1 cellular context compared by ENCODE assay signal in genomic region chr6:30556964-30557682, GRCh38.
A peak's percentile ranks its signal among the peaks of the same experiment; 100 is the strongest.
TF ChIP-seq lines count a peak whose summit lies in the region.

TSS of gene PRR3 (plus strand) at chr6:30557295. CDS start at chr6:30557345, 50 bp downstream.

TF ChIP-seq in HepG2, 621 proteins besides CTCF, POLR2A, EP300 and RAD21 (continued from another document and continues in another):
- TF ChIP-seq ZBTB44 (CRISPR knock-in tag; IDR thresholded peaks at IDR 0.05), result peak; percentile 30; the same call in 1 of the 2 replicates
- TF ChIP-seq ZNF333 (CRISPR knock-in tag; IDR thresholded peaks at IDR 0.05; ENCODE audit: borderline replicate concordance), result no peak; the same call in 1 of the 2 replicates
- TF ChIP-seq ZNF3 (CRISPR knock-in tag; IDR thresholded peaks at IDR 0.05), result no peak; the same call in 1 of the 2 replicates
- TF ChIP-seq ADNP (CRISPR knock-in tag; IDR thresholded peaks at IDR 0.05), result no peak
- TF ChIP-seq MTF2 (CRISPR knock-in tag; IDR thresholded peaks at IDR 0.05; ENCODE audit: borderline replicate concordance), result peak; percentile 94
- TF ChIP-seq ZNF543 (CRISPR knock-in tag; IDR thresholded peaks at IDR 0.05), result peak; percentile 92
- TF ChIP-seq TRAFD1 (CRISPR knock-in tag; IDR thresholded peaks at IDR 0.05; ENCODE audit: borderline replicate concordance), result 0 out of 2 replicates have a peak, but pooled peaks have one; percentile 57
- no peak for TF ChIP-seq EZH2 (conservative IDR thresholded peaks at IDR 0.05; ENCODE audit: low read depth, low read length)
- TF ChIP-seq ZFP37 (CRISPR knock-in tag; IDR thresholded peaks at IDR 0.05; ENCODE audit: borderline replicate concordance), result peak; percentile 81
- TF ChIP-seq HOXD1 (CRISPR knock-in tag; IDR thresholded peaks at IDR 0.05), result no peak
- peak; percentile 78 for TF ChIP-seq SKIL (CRISPR knock-in tag; IDR thresholded peaks at IDR 0.05; ENCODE audit: borderline replicate concordance)
- TF ChIP-seq SETDB1 (CRISPR knock-in tag; IDR thresholded peaks at IDR 0.05; ENCODE audit: borderline replicate concordance), result peak; percentile 75; the same call in 1 of the 2 replicates
- 0 out of 2 replicates have a peak, but pooled peaks have one; percentile 62 for TF ChIP-seq ZMYM2 (CRISPR knock-in tag; IDR thresholded peaks at IDR 0.05)
- TF ChIP-seq TAF1 (CRISPR knock-in tag; IDR thresholded peaks at IDR 0.05), result peak; percentile 94
- no peak for TF ChIP-seq DBP (CRISPR knock-in tag; IDR thresholded peaks at IDR 0.05; ENCODE audit: not compliant biosample characterization)
- TF ChIP-seq ZNF75D (CRISPR knock-in tag; IDR thresholded peaks at IDR 0.05; ENCODE audit: borderline replicate concordance), result no peak
- peak; percentile 75 for TF ChIP-seq PHF21A (CRISPR knock-in tag; IDR thresholded peaks at IDR 0.05)
- peak; percentile 97 for TF ChIP-seq THAP9 (CRISPR knock-in tag; IDR thresholded peaks at IDR 0.05; ENCODE audit: borderline replicate concordance)
- peak; percentile 97 for TF ChIP-seq NFATC3 (CRISPR knock-in tag; IDR thresholded peaks at IDR 0.05)
- no peak for TF ChIP-seq ZIK1 (CRISPR knock-in tag; IDR thresholded peaks at IDR 0.05; ENCODE audit: borderline replicate concordance, low read depth)
- TF ChIP-seq SMAD3 (CRISPR knock-in tag; IDR thresholded peaks at IDR 0.05), result peak; percentile 80; the same call in 1 of the 2 replicates
- peak; percentile 95 for TF ChIP-seq MTERF4 (CRISPR knock-in tag; IDR thresholded peaks at IDR 0.05)
- peak; percentile 90 for TF ChIP-seq ZNF44 (CRISPR knock-in tag; IDR thresholded peaks at IDR 0.05)
- TF ChIP-seq CSRNP2 (CRISPR knock-in tag; conservative IDR thresholded peaks at IDR 0.05; ENCODE audit: low read depth), result 0 out of 2 replicates have a peak, but pooled peaks have one; percentile 45
- TF ChIP-seq NCOR1 (IDR thresholded peaks at IDR 0.05; ENCODE audit: borderline replicate concordance, low read length), result peak; percentile 42; the same call in 1 of the 2 replicates
- 0 out of 2 replicates have a peak, but pooled peaks have one; percentile 27 for TF ChIP-seq ZNF33A (CRISPR knock-in tag; IDR thresholded peaks at IDR 0.05; ENCODE audit: borderline replicate concordance)
- peak; percentile 55 for TF ChIP-seq MEF2D (CRISPR knock-in tag; IDR thresholded peaks at IDR 0.05)
- 0 out of 2 replicates have a peak, but pooled peaks have one; percentile 28 for TF ChIP-seq ZBTB42 (CRISPR knock-in tag; IDR thresholded peaks at IDR 0.05)
- peak; percentile 97 for TF ChIP-seq REPIN1 (CRISPR knock-in tag; IDR thresholded peaks at IDR 0.05; ENCODE audit: borderline replicate concordance, low read depth)
- TF ChIP-seq U2AF1 (optimal IDR thresholded peaks at IDR 0.05; ENCODE audit: low read depth, low read length), result no peak
- TF ChIP-seq ZNF570 (CRISPR knock-in tag; IDR thresholded peaks at IDR 0.05; ENCODE audit: borderline replicate concordance), result 0 out of 2 replicates have a peak, but pooled peaks have one; percentile 88
- no peak for TF ChIP-seq SYNCRIP (IDR thresholded peaks at IDR 0.05; ENCODE audit: insufficient read depth, low read depth, low read length)
- TF ChIP-seq RARG (CRISPR knock-in tag; IDR thresholded peaks at IDR 0.05; ENCODE audit: low read depth), result peak; percentile 76; the same call in 1 of the 2 replicates
- peak; percentile 78 for TF ChIP-seq RBFOX2 (IDR thresholded peaks at IDR 0.05; ENCODE audit: low read depth, low read length)
- TF ChIP-seq WIZ (CRISPR knock-in tag; IDR thresholded peaks at IDR 0.05), result peak; percentile 86; the same call in 1 of the 2 replicates
- no peak; the same call in 1 of the 2 replicates for TF ChIP-seq ARID3A (IDR thresholded peaks at IDR 0.05; ENCODE audit: low read depth, low read length)
- peak; percentile 91 for TF ChIP-seq ZNF773 (CRISPR knock-in tag; IDR thresholded peaks at IDR 0.05; ENCODE audit: borderline replicate concordance)
- peak; percentile 51; the same call in 1 of the 2 replicates for TF ChIP-seq ZNF441 (CRISPR knock-in tag; IDR thresholded peaks at IDR 0.05; ENCODE audit: borderline replicate concordance)
- TF ChIP-seq ZNF567 (CRISPR knock-in tag; IDR thresholded peaks at IDR 0.05; ENCODE audit: borderline replicate concordance), result no peak
- TF ChIP-seq IRX3 (CRISPR knock-in tag; IDR thresholded peaks at IDR 0.05; ENCODE audit: borderline replicate concordance, low read depth), result peak; percentile 97; the same call in 1 of the 2 replicates
- peak; percentile 20; the same call in 1 of the 2 replicates for TF ChIP-seq ZBTB1 (CRISPR knock-in tag; IDR thresholded peaks at IDR 0.05; ENCODE audit: borderline replicate concordance)
- TF ChIP-seq TIGD3 (CRISPR knock-in tag; IDR thresholded peaks at IDR 0.05; ENCODE audit: borderline replicate concordance), result peak; percentile 87; the same call in 1 of the 2 replicates
- peak; percentile 94 for TF ChIP-seq NR0B2 (CRISPR knock-in tag; IDR thresholded peaks at IDR 0.05)
- TF ChIP-seq ZSCAN20 (CRISPR knock-in tag; IDR thresholded peaks at IDR 0.05; ENCODE audit: borderline replicate concordance), result no peak
- TF ChIP-seq ZBTB7A (CRISPR knock-in tag; IDR thresholded peaks at IDR 0.05), result peak; percentile 100
- peak; percentile 46; the same call in 1 of the 2 replicates for TF ChIP-seq ZNF460 (CRISPR knock-in tag; IDR thresholded peaks at IDR 0.05; ENCODE audit: borderline replicate concordance)
